In genomic region chr5:140302786-140303639, GRCh38 we compare ENCODE assay signal across 8 cellular contexts. TPM values are rescaled to one million over a fixed set of nuclear protein-coding genes. Genes with fewer than 3 reads are reported as not detected.
DNase-seq lines count a peak whose midpoint lies in the region; ATAC-seq and TF ChIP-seq lines count a peak whose summit lies in the region.

Gene PFDN1, minus strand, starts transcription at chr5:140303101. Its CDS starts 28 bp downstream, at chr5:140303073.

- no peaks in the 10 kb centered on the region for H3K9me3 ChIP-seq in colonic mucosa

- no peak for TF ChIP-seq CTCF in colonic mucosa (IDR thresholded peaks at IDR 0.05)

- ATAC-seq in HG03457 (IDR thresholded peaks at IDR 0.05; ENCODE audit: unreplicated experiment): peak; percentile 92

- H3K9ac ChIP-seq in colonic mucosa (ENCODE audit: low read depth in 2 of 2, low read length in 2 of 2): peak within 1 kb of the TSS; percentile 78 to 84

- peak; percentile 94 for DNase-seq in Ammon's horn (ENCODE audit: low spot score)
- DNase-seq in GM19238 (ENCODE audit: insufficient read length, low spot score): peak; percentile 89
- peak; percentile 95 to 98 for DNase-seq in NCI-H526 (lab: John Stamatoyannopoulos, UW)
- DNase-seq in activated CD4-positive, alpha-beta T cell treated with anti-CD3 and anti-CD28 coated beads for 48 hours: peak; percentile 94
- DNase-seq in colonic mucosa: peak; percentile 96
- DNase-seq in stimulated activated CD4-positive, alpha-beta T cell treated with anti-CD3 and anti-CD28 coated beads, Interleukin-1b, Interleukin-23, amount 100 ng/mL, for 4 hours (ENCODE audit: low read depth in 2 of 2): peak; percentile 80 to 87

- H3K27me3 ChIP-seq in colonic mucosa: no peaks in the 10 kb centered on the region
- H3K27me3 ChIP-seq in layer of hippocampus (ENCODE audit: control insufficient read depth, insufficient read depth, low read length): no peaks in the 10 kb centered on the region

- intact Hi-C loops in colonic mucosa (cut with DNase I): no loop called here

- peak within 1 kb of the TSS; percentile 34 for H3K27ac ChIP-seq in colonic mucosa
- peak within 1 kb of the TSS; percentile 85 for H3K27ac ChIP-seq in layer of hippocampus (ENCODE audit: low read depth, low read length)

- H3K4me1 ChIP-seq in colonic mucosa: no peaks in the 10 kb centered on the region

- H3K4me3 ChIP-seq in colonic mucosa: peak within 1 kb of the TSS; percentile 84

- no peaks in the 10 kb centered on the region for H3K36me3 ChIP-seq in colonic mucosa

RNA-seq across cellular contexts. Expression of gene PFDN1, which starts in this region (rescaled TPM):
- total RNA-seq in colonic mucosa: 10 to 100 TPM; 41.2 to 41.4 TPM

Comparison
In these comparisons a context has a peak if more than half of its experiments do, and no peak if none do; other contexts are left out.
1. Peak in every context shown above with its lines: DNase-seq, ATAC-seq, H3K4me3 ChIP-seq and H3K27ac ChIP-seq.